In genomic region chr18:42486296-42486695, GRCh38 we compare ENCODE assay signal across 25 cellular contexts.
"Had no signal": no experiment of that assay in that cellular context is flagged by ENCODE, and none has a peak within 500 bp of the region (broad histone marks: within the 10 kb centered on the region; RNA-seq: fewer than 3 reads in every experiment).

No MANE protein-coding gene starts in this region.

- H3K36me3 ChIP-seq: left ventricle myocardium inferior, ovary, right atrium auricular region, right lobe of liver, stomach, thyroid gland, upper lobe of right lung had no signal

- DNase-seq: hypothalamus; immature natural killer cell; islet precursor cell; kidney glomerular epithelial cell; left colon; left ventricle myocardium inferior; mesendoderm; naive thymus-derived CD4-positive, alpha-beta T cell; ovary; stimulated activated CD4-positive, alpha-beta T cell treated with anti-CD3 and anti-CD28 coated beads, Interleukin-1b, Interleukin-23, amount 100 ng/mL, for 48 hours; stimulated activated CD4-positive, alpha-beta T cell treated with anti-CD3 and anti-CD28 coated beads, Interleukin-2, amount 100 ng/mL, for 48 hours; stimulated activated CD4-positive, alpha-beta T cell treated with anti-CD3 and anti-CD28 coated beads, Interleukin-4, amount 100 ng/mL, for 4 hours; stimulated activated CD8-positive, alpha-beta memory T cell treated with anti-CD3 and anti-CD28 coated beads, Interleukin-4, amount 100 ng/mL, for 48 hours; stimulated activated naive CD8-positive, alpha-beta T cell treated with anti-CD3 and anti-CD28 coated beads, Interleukin-15, Interleukin-2, amounts not matched to agents 100 U/mL and 50 U/mL, for 24 hours; stomach; testis; thyroid gland; trophoblast cell; upper lobe of right lung had no signal

- H3K4me3 ChIP-seq: left ventricle myocardium inferior, lung, ovary, right atrium auricular region, right lobe of liver, smooth muscle cell, stomach, testis, thyroid gland, upper lobe of right lung had no signal

- H3K27me3 ChIP-seq: ovary, right atrium auricular region, right lobe of liver, stomach, testis, thyroid gland, upper lobe of right lung had no signal

- H3K27ac ChIP-seq: left ventricle myocardium inferior, ovary, right atrium auricular region, right lobe of liver, stomach, testis, thyroid gland, upper lobe of right lung had no signal

- H3K4me1 ChIP-seq: left ventricle myocardium inferior, right atrium auricular region, right lobe of liver, stomach, testis, thyroid gland, upper lobe of right lung had no signal

- H3K9me3 ChIP-seq: ovary, right lobe of liver, testis, thyroid gland had no signal

- ATAC-seq: left colon; naive thymus-derived CD4-positive, alpha-beta T cell; natural killer cell treated with Interleukin-12 subunit alpha and Interleukin-12 subunit beta and Interleukin-15 and Interleukin-18, amount 100 ng/mL, for 72 hours; stimulated activated memory B cell treated with anti-CD40 and anti-IgM and Interleukin-4, amounts not matched to agents 10 μg/mL and 1 μg/mL and 100 μg/mL, for 72 hours; stimulated activated naive CD8-positive, alpha-beta T cell treated with anti-CD3 and anti-CD28 coated beads, Interleukin-15, Interleukin-2, amounts not matched to agents 100 U/mL and 50 U/mL, for 24 hours; upper lobe of right lung had no signal
